20 cellular contexts compared by ENCODE assay signal in genomic region chr5:81717221-81717620, GRCh38. TPM values are rescaled to one million over a fixed set of nuclear protein-coding genes. Genes with fewer than 3 reads are reported as not detected.
DNase-seq lines count a peak whose midpoint lies in the region; TF ChIP-seq lines count a peak whose summit lies in the region.
"Had no signal": no experiment of that assay in that cellular context is flagged by ENCODE, and none has a peak within 500 bp of the region (broad histone marks: within the 10 kb centered on the region; RNA-seq: fewer than 3 reads in every experiment).

No MANE protein-coding gene starts in this region.

- H3K27ac Mint-ChIP-seq in chondrocyte (ENCODE audit: unreplicated experiment), result peak overlapping the region; percentile 75
- H3K27ac Mint-ChIP-seq: CD8-positive, alpha-beta memory T cell; H9 had no signal

- peaks cover 6% of the 10 kb centered on the region for H3K36me3 Mint-ChIP-seq in chondrocyte (ENCODE audit: low read depth)

- DNase-seq in AG08396 (ENCODE audit: low spot score), result peak; percentile 11
- DNase-seq in HCEC 1CT, result peak; percentile 64
- no peak for DNase-seq in chondrocyte (ENCODE audit: low spot score)
- DNase-seq in iris pigment epithelial cell (ENCODE audit: low read depth), result peak; percentile 17
- DNase-seq in NCI-H446 (lab: John Stamatoyannopoulos, UW), result no peak
- DNase-seq in activated naive CD4-positive, alpha-beta T cell treated with anti-CD3 and anti-CD28 coated beads, Interleukin-2, amount 50 U/mL, for 16 hours, result no peak
- DNase-seq in epidermal melanocyte (ENCODE audit: insufficient read length, low spot score), result no peak
- DNase-seq in HuH-7 (ENCODE audit: low spot score), result no peak
- DNase-seq: CD8-positive, alpha-beta memory T cell; DMS79; GF-D8; H9; Kasumi-1; NCI-H1417; NCI-H1930; NCI-H2171; NCI-H446 treated with DMSO at 0.1 percent for 48 hours; NCI-H748 treated with DMSO at 0.1 percent for 48 hours; RPMI8226 had no signal

- TF ChIP-seq CTCF in chondrocyte (IDR thresholded peaks at IDR 0.05), result no peak

- no peak overlapping the region for H3K4me3 Mint-ChIP-seq in chondrocyte (ENCODE audit: unreplicated experiment)
- H3K4me3 Mint-ChIP-seq: CD8-positive, alpha-beta memory T cell; H9; IgD-negative memory B cell had no signal

- no peaks in the 10 kb centered on the region for H3K9me3 Mint-ChIP-seq in chondrocyte (ENCODE audit: low read depth)
- H3K9me3 Mint-ChIP-seq: CD8-positive, alpha-beta memory T cell had no signal

- H3K4me1 Mint-ChIP-seq in chondrocyte (ENCODE audit: low read depth), result peaks cover 54% of the 10 kb centered on the region

- no peaks in the 10 kb centered on the region for H3K27me3 Mint-ChIP-seq in chondrocyte (ENCODE audit: low read depth)
- H3K27me3 Mint-ChIP-seq: IgD-negative memory B cell had no signal

RNA-seq across cellular contexts. Expression of gene SSBP2, which starts 33.7 kb away (rescaled TPM):
- total RNA-seq in chondrocyte, result 47.9 to 61.4 TPM (median 52.0 TPM) in 3 replicates

Comparison
In these comparisons a context has a peak if more than half of its experiments do, and no peak if none do; other contexts are left out.
1. DNase-seq: peak in AG08396 (single experiment), HCEC 1CT (single experiment) and iris pigment epithelial cell (single experiment); none in chondrocyte (single experiment), NCI-H446 (0 of 2), activated naive CD4-positive, alpha-beta T cell treated with anti-CD3 and anti-CD28 coated beads, Interleukin-2, amount 50 U/mL, for 16 hours (single experiment), epidermal melanocyte (single experiment) and HuH-7 (single experiment).